9 cellular contexts compared by ENCODE assay signal in genomic region chr14:81303258-81303935, GRCh38.
A peak's percentile ranks its signal among the peaks of the same experiment; 100 is the strongest.
DNase-seq lines count a peak whose midpoint lies in the region; ATAC-seq and TF ChIP-seq lines count a peak whose summit lies in the region.
"Had no signal": no experiment of that assay in that cellular context is flagged by ENCODE, and none has a peak within 500 bp of the region (broad histone marks: within the 10 kb centered on the region; RNA-seq: fewer than 3 reads in every experiment).

No MANE protein-coding gene starts in this region.

- H3K27ac ChIP-seq in mesodermal cell (ENCODE audit: low read depth, low read length, severe bottlenecking) = peak overlapping the region; percentile 26
- H3K27ac ChIP-seq: heart left ventricle, uterus had no signal

- peaks cover 5% of the 10 kb centered on the region for H3K4me1 ChIP-seq in mesodermal cell (ENCODE audit: control insufficient read depth, insufficient read depth, low read length, poor library complexity, severe bottlenecking)
- H3K4me1 ChIP-seq: uterus had no signal

- TF ChIP-seq CTCF in NB4 (IDR thresholded peaks at IDR 0.05; ENCODE audit: low read depth, low read length) = no peak

- H3K36me3 ChIP-seq in mesodermal cell (ENCODE audit: control insufficient read depth, insufficient read depth, low read length) = no peaks in the 10 kb centered on the region
- H3K36me3 ChIP-seq: heart left ventricle, uterus had no signal

- DNase-seq in NB4 (ENCODE audit: low read depth) (peak; percentile 44), ACHN (no peak), SW 1271 (lab: John Stamatoyannopoulos, UW) (no peak)
- peak; percentile 60 for DNase-seq in activated CD8-positive, alpha-beta memory T cell treated with anti-CD3 and anti-CD28 coated beads, Interleukin-2, amount 50 U/mL, for 48 hours

- TF ChIP-seq POLR2A in NB4 (IDR thresholded peaks at IDR 0.05; ENCODE audit: extremely low read depth, insufficient read length) = no peak

- WGBS in mesodermal cell (ENCODE audit: insufficient coverage in 2 of 2), 2 experiments = 91 to 100% methylated on average over 2 to 5 of the region's 5 CpGs

- ATAC-seq in GM18870 (IDR thresholded peaks at IDR 0.05; ENCODE audit: unreplicated experiment) (peak; percentile 97), HG02759 (IDR thresholded peaks at IDR 0.05; ENCODE audit: unreplicated experiment) (peak; percentile 98)

- H3K9me3 ChIP-seq in mesodermal cell (ENCODE audit: control insufficient read depth, low read length) = no peaks in the 10 kb centered on the region
- H3K9me3 ChIP-seq: heart left ventricle, uterus had no signal

- in situ Hi-C loops in ACHN (cut with HindIII; ENCODE audit: low pct_ligation_motif_present, low pct_unique_long_range_greater_than_20kb, low sequenced_read_pairs) = no loop called here

- H3K4me3 ChIP-seq in NB4 (ENCODE audit: low read depth, low read length) (no peak overlapping the region), mesodermal cell (ENCODE audit: extremely low read depth, insufficient read depth, low read length, poor library complexity, severe bottlenecking) (no peak overlapping the region)
- H3K4me3 ChIP-seq: heart left ventricle, uterus had no signal

Comparison
In these comparisons a context has a peak if more than half of its experiments do, and no peak if none do; other contexts are left out.
1. DNase-seq: peak in NB4 (single experiment) and activated CD8-positive, alpha-beta memory T cell treated with anti-CD3 and anti-CD28 coated beads, Interleukin-2, amount 50 U/mL, for 48 hours (single experiment); none in ACHN (single experiment) and SW 1271 (0 of 2).